18 cellular contexts compared by ENCODE assay signal in genomic region chr2:232483923-232484627, GRCh38. TPM values are rescaled to one million over a fixed set of nuclear protein-coding genes. Genes with fewer than 3 reads are reported as not detected.
DNase-seq lines count a peak whose midpoint lies in the region; ATAC-seq, FAIRE-seq and TF ChIP-seq lines count a peak whose summit lies in the region.
"Had no signal": no experiment of that assay in that cellular context is flagged by ENCODE, and none has a peak within 500 bp of the region (broad histone marks: within the 10 kb centered on the region; RNA-seq: fewer than 3 reads in every experiment).

No MANE protein-coding gene starts in this region.

- H3K27ac ChIP-seq in left ventricle myocardium inferior (replicated peaks) (no peak overlapping the region), heart right ventricle (no peak overlapping the region), kidney (ENCODE audit: low read depth in 2 of 2, low read length in 2 of 2) (no peak overlapping the region), sigmoid colon (no peak overlapping the region)
- H3K27ac ChIP-seq: Peyer's patch had no signal

- CTCF ChIA-PET in activated CD8-positive, alpha-beta memory T cell treated with anti-CD3 and anti-CD28 coated beads, Interleukin-2, amount 10 ng/mL, durations not matched to agents 7 days and 5 days (lab: Charles Lee) = no interaction called here

- H3K4me1 ChIP-seq in left ventricle myocardium inferior (peaks cover 19% of the 10 kb centered on the region), heart right ventricle (peaks cover 0 to 18% (median 11%) of the 10 kb centered on the region in 9 donors), kidney (ENCODE audit: control insufficient read depth in 1 of 2, insufficient read depth in 1 of 2, low read depth in 1 of 2, low read length in 2 of 2) (no peaks in the 10 kb centered on the region), sigmoid colon (peaks cover 0 to 12% (median 10%) of the 10 kb centered on the region in 4 donors)
- H3K4me1 ChIP-seq: HAP-1 had no signal

- no peak overlapping the region for H3K9ac ChIP-seq in kidney (ENCODE audit: low read length in 2 of 2)

- TF ChIP-seq CTCF in left ventricle myocardium inferior (IDR thresholded peaks at IDR 0.05; ENCODE audit: borderline replicate concordance) (no peak), heart right ventricle (IDR thresholded peaks at IDR 0.05) (no peak), kidney (IDR thresholded peaks at IDR 0.05; ENCODE audit: borderline replicate concordance, extremely low read depth, insufficient read depth) (no peak), sigmoid colon (IDR thresholded peaks at IDR 0.05) (no peak), progenitor cell of endocrine pancreas (IDR thresholded peaks at IDR 0.05; ENCODE audit: unreplicated experiment) (no peak)

- H3K4me3 ChIP-seq in left ventricle myocardium inferior (no peak overlapping the region), heart right ventricle (no peak overlapping the region), kidney (ENCODE audit: low read length in 2 of 2) (no peak overlapping the region), sigmoid colon (no peak overlapping the region)
- H3K4me3 ChIP-seq: HAP-1, Peyer's patch had no signal

- H3K36me3 Mint-ChIP-seq in activated CD8-positive, alpha-beta memory T cell treated with anti-CD3 and anti-CD28 coated beads, Interleukin-2, amount 10 ng/mL, durations not matched to agents 7 days and 5 days = no peaks in the 10 kb centered on the region
- no peaks in the 10 kb centered on the region for H3K36me3 Mint-ChIP-seq in progenitor cell of endocrine pancreas (ENCODE audit: insufficient read depth)
- H3K36me3 Mint-ChIP-seq: CD8-positive, alpha-beta T cell had no signal

- H3K27me3 ChIP-seq in left ventricle myocardium inferior (ENCODE audit: low read depth) = peaks cover 100% of the 10 kb centered on the region
- peaks cover 25 to 96% (median 73%) of the 10 kb centered on the region in 7 donors for H3K27me3 ChIP-seq in heart right ventricle
- H3K27me3 ChIP-seq in sigmoid colon = peaks cover 26 to 77% (median 38%) of the 10 kb centered on the region in 3 donors

- DNase-seq in activated CD8-positive, alpha-beta memory T cell treated with anti-CD3 and anti-CD28 coated beads, Interleukin-2, amount 50 U/mL, for 4 hours = peak; percentile 8
- no peak for DNase-seq in activated CD8-positive, alpha-beta memory T cell treated with anti-CD3 and anti-CD28 coated beads, Interleukin-2, amount 10 ng/mL, durations not matched to agents 7 days and 5 days
- DNase-seq in left ventricle myocardium inferior (peak; percentile 9), heart right ventricle (no peak), kidney (peak; percentile 34), sigmoid colon (peak; percentile 53), progenitor cell of endocrine pancreas (ENCODE audit: low spot score, unreplicated experiment) (no peak)
- DNase-seq: CD8-positive, alpha-beta T cell; DMS79; NCI-H187; NCI-H226; NCI-H524 treated with DMSO at 0.1 percent for 48 hours had no signal

- no peak overlapping the region for H3K27ac Mint-ChIP-seq in activated CD8-positive, alpha-beta memory T cell treated with anti-CD3 and anti-CD28 coated beads, Interleukin-2, amount 10 ng/mL, durations not matched to agents 7 days and 5 days
- no peak overlapping the region for H3K27ac Mint-ChIP-seq in progenitor cell of endocrine pancreas
- H3K27ac Mint-ChIP-seq: CD8-positive, alpha-beta T cell had no signal

- WGBS in heart right ventricle, 2 donors = 93 to 94% methylated on average over 19 of the region's 19 CpGs
- 89 to 92% methylated on average over 19 of the region's 19 CpGs for WGBS in sigmoid colon, 2 donors

- no peak for TF ChIP-seq POLR2A in sigmoid colon (IDR thresholded peaks at IDR 0.05)

- no peak overlapping the region for H3K4me3 Mint-ChIP-seq in activated CD8-positive, alpha-beta memory T cell treated with anti-CD3 and anti-CD28 coated beads, Interleukin-2, amount 10 ng/mL, durations not matched to agents 7 days and 5 days
- no peak overlapping the region for H3K4me3 Mint-ChIP-seq in progenitor cell of endocrine pancreas (ENCODE audit: low read depth)

- no peak for FAIRE-seq in kidney (lab: Jason Lieb, UNC)
- FAIRE-seq: D721Med had no signal

- H3K27me3 Mint-ChIP-seq in activated CD8-positive, alpha-beta memory T cell treated with anti-CD3 and anti-CD28 coated beads, Interleukin-2, amount 10 ng/mL, durations not matched to agents 7 days and 5 days = peaks cover 40% of the 10 kb centered on the region
- peaks cover 56% of the 10 kb centered on the region for H3K27me3 Mint-ChIP-seq in progenitor cell of endocrine pancreas

- no peak for TF ChIP-seq EP300 in sigmoid colon (IDR thresholded peaks at IDR 0.05)

- no peaks in the 10 kb centered on the region for H3K36me3 ChIP-seq in left ventricle myocardium inferior
- no peaks in the 10 kb centered on the region for H3K36me3 ChIP-seq in heart right ventricle
- no peaks in the 10 kb centered on the region for H3K36me3 ChIP-seq in kidney (ENCODE audit: control insufficient read depth in 1 of 2, insufficient read depth in 2 of 2, low read length in 2 of 2)
- H3K36me3 ChIP-seq in sigmoid colon = no peaks in the 10 kb centered on the region
- H3K36me3 ChIP-seq: HAP-1, Peyer's patch had no signal

- H3K9me3 ChIP-seq in left ventricle myocardium inferior (replicated peaks) (no peaks in the 10 kb centered on the region), heart right ventricle (no peaks in the 10 kb centered on the region), kidney (ENCODE audit: control insufficient read depth in 1 of 2, low read length in 2 of 2) (no peaks in the 10 kb centered on the region), sigmoid colon (no peaks in the 10 kb centered on the region)
- H3K9me3 ChIP-seq: HAP-1, Peyer's patch had no signal

- intact Hi-C loops in left ventricle myocardium inferior (cut with micrococcal nuclease) = no loop called here
- intact Hi-C loops in heart right ventricle (cut with DNase I) = no loop called here
- intact Hi-C loops in kidney (cut with DNase I) = no loop called here
- intact Hi-C loops in sigmoid colon (cut with DNase I) = no loop called here

- H3K4me1 Mint-ChIP-seq in activated CD8-positive, alpha-beta memory T cell treated with anti-CD3 and anti-CD28 coated beads, Interleukin-2, amount 10 ng/mL, durations not matched to agents 7 days and 5 days = peaks cover 3% of the 10 kb centered on the region
- no peaks in the 10 kb centered on the region for H3K4me1 Mint-ChIP-seq in progenitor cell of endocrine pancreas (ENCODE audit: low read depth)

- H3K9me3 Mint-ChIP-seq in activated CD8-positive, alpha-beta memory T cell treated with anti-CD3 and anti-CD28 coated beads, Interleukin-2, amount 10 ng/mL, durations not matched to agents 7 days and 5 days (ENCODE audit: low read depth) = no peaks in the 10 kb centered on the region
- H3K9me3 Mint-ChIP-seq in progenitor cell of endocrine pancreas (ENCODE audit: low read depth) = no peaks in the 10 kb centered on the region
- H3K9me3 Mint-ChIP-seq: CD8-positive, alpha-beta T cell had no signal

- ATAC-seq in activated CD8-positive, alpha-beta memory T cell treated with anti-CD3 and anti-CD28 coated beads, Interleukin-2, amount 10 ng/mL, durations not matched to agents 7 days and 5 days = no peak
- ATAC-seq in heart right ventricle (no peak), GM21390 (IDR thresholded peaks at IDR 0.05; ENCODE audit: unreplicated experiment) (no peak)
- ATAC-seq: CD8-positive, alpha-beta T cell had no signal

RNA-seq across cellular contexts. Expression of gene ECEL1, which starts 3.6 kb away (rescaled TPM):
- under 1 TPM in 1 of 2 experiments, not detected in 1; 0.21 TPM for total RNA-seq in activated CD8-positive, alpha-beta memory T cell treated with anti-CD3 and anti-CD28 coated beads, Interleukin-2, amount 10 ng/mL, durations not matched to agents 7 days and 5 days
- total RNA-seq in left ventricle myocardium inferior = not detected
- under 1 TPM in 3 of 10 donors, not detected in 7; 0.23 to 0.46 (median 0.31) TPM for total RNA-seq in heart right ventricle
- polyA plus RNA-seq in heart right ventricle = 1 to 10 TPM in 1 of 2 donors, not detected in 1; 1.5 TPM
- 6.7 TPM for total RNA-seq in kidney
- polyA plus RNA-seq in kidney (ENCODE audit: insufficient read depth, low read depth, low replicate concordance) = 8.5 TPM
- 1 to 10 TPM in 2 of 4 donors, under 1 TPM in 2; 0.16 to 6.1 (median 1.0) TPM for total RNA-seq in sigmoid colon
- polyA plus RNA-seq in sigmoid colon = under 1 TPM in 1 of 3 donors, not detected in 2; 0.61 TPM
- total RNA-seq in progenitor cell of endocrine pancreas = 2.0 and 2.9 TPM in 2 replicates
- total RNA-seq: A172; CD8-positive, alpha-beta T cell; Peyer's patch had no signal
- polyA plus RNA-seq: BJ had no signal

RNA-seq across cellular contexts. Expression of gene ALPI, which starts 28.1 kb away (rescaled TPM):
- total RNA-seq in activated CD8-positive, alpha-beta memory T cell treated with anti-CD3 and anti-CD28 coated beads, Interleukin-2, amount 10 ng/mL, durations not matched to agents 7 days and 5 days = not detected
- total RNA-seq in left ventricle myocardium inferior (not detected), heart right ventricle (not detected), kidney (0.09 TPM), sigmoid colon (not detected), progenitor cell of endocrine pancreas (not detected in 2 replicates)
- polyA plus RNA-seq in heart right ventricle (not detected), kidney (ENCODE audit: insufficient read depth, low read depth, low replicate concordance) (0.49 TPM), sigmoid colon (10 to 100 TPM in 1 of 3 donors, 1 to 10 TPM in 2; 5.3 to 10.2 (median 7.2) TPM)
- total RNA-seq: A172; CD8-positive, alpha-beta T cell had no signal
- polyA plus RNA-seq: BJ had no signal

RNA-seq across cellular contexts. Expression of gene PRSS56, which starts 36.1 kb away (rescaled TPM):
- total RNA-seq in activated CD8-positive, alpha-beta memory T cell treated with anti-CD3 and anti-CD28 coated beads, Interleukin-2, amount 10 ng/mL, durations not matched to agents 7 days and 5 days = not detected
- total RNA-seq in left ventricle myocardium inferior = not detected
- total RNA-seq in heart right ventricle = under 1 TPM in 3 of 10 donors, not detected in 7; 0.12 to 0.35 (median 0.23) TPM
- under 1 TPM in 1 of 2 donors, not detected in 1; 0.15 TPM for polyA plus RNA-seq in heart right ventricle
- total RNA-seq in kidney = not detected
- polyA plus RNA-seq in kidney (ENCODE audit: insufficient read depth, low read depth, low replicate concordance) = not detected
- total RNA-seq in sigmoid colon = not detected
- not detected for polyA plus RNA-seq in sigmoid colon
- total RNA-seq in progenitor cell of endocrine pancreas = not detected in 2 replicates
- total RNA-seq: A172; CD8-positive, alpha-beta T cell; Peyer's patch had no signal
- polyA plus RNA-seq: BJ had no signal

RNA-seq across cellular contexts. Expression of gene CHRND, which starts 41.9 kb away (rescaled TPM):
- not detected for total RNA-seq in activated CD8-positive, alpha-beta memory T cell treated with anti-CD3 and anti-CD28 coated beads, Interleukin-2, amount 10 ng/mL, durations not matched to agents 7 days and 5 days
- total RNA-seq in left ventricle myocardium inferior (not detected), heart right ventricle (under 1 TPM in 3 of 10 donors, not detected in 7; 0.12 to 0.57 (median 0.21) TPM), kidney (not detected), sigmoid colon (not detected), progenitor cell of endocrine pancreas (0.12 TPM in 1 of 2 replicates, not detected in the other)
- polyA plus RNA-seq in heart right ventricle (under 1 TPM in 1 of 2 donors, not detected in 1; 0.03 TPM), kidney (ENCODE audit: insufficient read depth, low read depth, low replicate concordance) (not detected), sigmoid colon (not detected)
- total RNA-seq: A172; CD8-positive, alpha-beta T cell; Peyer's patch had no signal
- polyA plus RNA-seq: BJ had no signal

RNA-seq across cellular contexts. Expression of gene CHRNG, which starts 55.4 kb away (rescaled TPM):
- total RNA-seq in activated CD8-positive, alpha-beta memory T cell treated with anti-CD3 and anti-CD28 coated beads, Interleukin-2, amount 10 ng/mL, durations not matched to agents 7 days and 5 days = not detected
- total RNA-seq in left ventricle myocardium inferior (not detected), heart right ventricle (not detected), kidney (not detected), sigmoid colon (not detected), progenitor cell of endocrine pancreas (0.42 TPM in 1 of 2 replicates, not detected in the other)
- polyA plus RNA-seq in heart right ventricle (not detected), kidney (ENCODE audit: insufficient read depth, low read depth, low replicate concordance) (not detected), sigmoid colon (not detected)
- total RNA-seq: A172; CD8-positive, alpha-beta T cell; Peyer's patch had no signal
- polyA plus RNA-seq: BJ had no signal

Comparison
In these comparisons a context has a peak if more than half of its experiments do, and no peak if none do; other contexts are left out.
1. DNase-seq: peak in activated CD8-positive, alpha-beta memory T cell treated with anti-CD3 and anti-CD28 coated beads, Interleukin-2, amount 50 U/mL, for 4 hours (single experiment), left ventricle myocardium inferior (single experiment), kidney (single experiment) and sigmoid colon (single experiment); none in activated CD8-positive, alpha-beta memory T cell treated with anti-CD3 and anti-CD28 coated beads, Interleukin-2, amount 10 ng/mL, durations not matched to agents 7 days and 5 days (single experiment), heart right ventricle (0 of 2) and progenitor cell of endocrine pancreas (single experiment).